Comparison of ENCODE assay signal across 11 cellular contexts in the genomic region with DNA sequence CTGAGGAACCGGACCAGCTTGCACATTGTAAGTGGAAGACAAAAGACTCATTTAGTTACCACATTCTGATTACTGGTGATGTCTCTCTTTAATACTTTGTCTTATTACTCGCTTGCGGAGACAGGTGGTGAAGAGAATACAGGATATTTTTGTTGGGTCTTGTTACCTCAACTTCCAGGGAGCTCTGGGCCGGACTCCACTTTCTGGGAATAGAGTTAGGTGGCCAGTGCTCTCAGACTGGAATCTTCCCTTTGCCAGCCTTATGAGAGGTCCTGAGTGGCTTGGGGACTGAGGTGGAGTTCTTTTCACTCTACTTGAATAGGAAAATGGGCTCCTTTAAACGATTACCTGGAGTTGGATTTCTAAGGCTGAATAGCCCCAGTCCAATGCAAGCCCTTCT. TPM values are rescaled to one million over a fixed set of nuclear protein-coding genes. Genes with fewer than 3 reads are reported as not detected.
DNase-seq lines count a peak whose midpoint lies in the region; ATAC-seq and TF ChIP-seq lines count a peak whose summit lies in the region.
"Had no signal": no experiment of that assay in that cellular context is flagged by ENCODE, and none has a peak within 500 bp of the region (broad histone marks: within the 10 kb centered on the region; RNA-seq: fewer than 3 reads in every experiment).

No MANE protein-coding gene starts in this region.

- H3K4me3 ChIP-seq in lung: no peak overlapping the region
- H3K4me3 ChIP-seq in tibial artery: peak overlapping the region in 1 of 2 donors; percentile 79
- H3K4me3 ChIP-seq in WERI-Rb-1 (ENCODE audit: low read depth, low read length): no peak overlapping the region

- H3K27ac ChIP-seq in lung (ENCODE audit: low read depth in 1 of 2, low read length in 1 of 2): peak overlapping the region; percentile 91 to 99
- H3K27ac ChIP-seq in tibial artery: peak overlapping the region; percentile 90 to 97
- no peak overlapping the region for H3K27ac ChIP-seq in WERI-Rb-1

- 77 to 78% methylated on average over 5 of the region's 5 CpGs for WGBS in lung, 2 donors

- H3K4me1 Mint-ChIP-seq in activated T-helper 17 cell treated with anti-CD3 and anti-CD28 coated beads, Interleukin-2, amount 50 U/mL, for 72 hours: peaks cover 29% of the 10 kb centered on the region

- H3K4me1 ChIP-seq in lung (ENCODE audit: control insufficient read depth in 2 of 2, insufficient read depth in 2 of 2, low read length in 2 of 2): peaks cover 10 to 24% of the 10 kb centered on the region in 2 donors
- peaks cover 6 to 18% (median 13%) of the 10 kb centered on the region in 4 donors for H3K4me1 ChIP-seq in tibial artery

- intact Hi-C loops in cardiac septum (cut with DNase I) (loop anchor here (5.0 kb wide), 1 partner anchor 339 kb away; no protein-coding TSS in a partner anchor), Right ventricle myocardium inferior (cut with DNase I) (loop anchor here (5.0 to 10.0 kb wide), 2 partner anchors 76 to 203 kb away; no protein-coding TSS in a partner anchor), tibial artery (cut with DNase I; ENCODE audit: low total_unique reads) (loop anchor here (5.0 to 10.0 kb wide), 2 partner anchors 44 to 187 kb away; no protein-coding TSS in a partner anchor)

- TF ChIP-seq CTCF in lung (IDR thresholded peaks at IDR 0.05; ENCODE audit: control extremely low read depth, extremely low read depth): no peak
- no peak for TF ChIP-seq CTCF in tibial artery (IDR thresholded peaks at IDR 0.05)
- TF ChIP-seq CTCF in WERI-Rb-1 (IDR thresholded peaks at IDR 0.05; ENCODE audit: low read depth, low read length): no peak

- H3K27me3 ChIP-seq in lung (ENCODE audit: control insufficient read depth, insufficient read depth) (no peaks in the 10 kb centered on the region), tibial artery (no peaks in the 10 kb centered on the region), WERI-Rb-1 (ENCODE audit: insufficient read depth, low read depth, severe bottlenecking) (no peaks in the 10 kb centered on the region)
- H3K27me3 ChIP-seq: ovary had no signal

- H3K9me3 Mint-ChIP-seq in activated T-helper 17 cell treated with anti-CD3 and anti-CD28 coated beads, Interleukin-2, amount 50 U/mL, for 72 hours: no peaks in the 10 kb centered on the region

- H3K36me3 ChIP-seq in lung (ENCODE audit: control insufficient read depth in 2 of 2, insufficient read depth in 2 of 2, low read length in 2 of 2): no peaks in the 10 kb centered on the region
- H3K36me3 ChIP-seq in tibial artery: no peaks in the 10 kb centered on the region
- no peaks in the 10 kb centered on the region for H3K36me3 ChIP-seq in WERI-Rb-1
- H3K36me3 ChIP-seq: ovary had no signal

- H3K27ac Mint-ChIP-seq in activated T-helper 17 cell treated with anti-CD3 and anti-CD28 coated beads, Interleukin-2, amount 50 U/mL, for 72 hours: peak overlapping the region; percentile 91

- H3K9me3 ChIP-seq in lung (ENCODE audit: control insufficient read depth in 2 of 2, insufficient read depth in 1 of 2, low read length in 1 of 2): peaks cover 0 to 2% of the 10 kb centered on the region in 2 donors
- no peaks in the 10 kb centered on the region for H3K9me3 ChIP-seq in tibial artery
- H3K9me3 ChIP-seq in WERI-Rb-1 (ENCODE audit: severe bottlenecking): peaks cover 2% of the 10 kb centered on the region
- H3K9me3 ChIP-seq: ovary had no signal

- H3K27me3 Mint-ChIP-seq in activated T-helper 17 cell treated with anti-CD3 and anti-CD28 coated beads, Interleukin-2, amount 50 U/mL, for 72 hours: no peaks in the 10 kb centered on the region

- ATAC-seq in Right ventricle myocardium inferior: no peak
- no peak for ATAC-seq in activated T-helper 17 cell treated with anti-CD3 and anti-CD28 coated beads, Interleukin-2, amount 50 U/mL, for 72 hours (replicated peaks)
- no peak for ATAC-seq in lung (ENCODE audit: insufficient read depth, low FRiP score)

- peak; percentile 7 for DNase-seq in cardiac septum (ENCODE audit: low spot score)
- DNase-seq in Right ventricle myocardium inferior (ENCODE audit: missing footprints): no peak
- DNase-seq in lung (ENCODE audit: low spot score): no peak
- DNase-seq in tibial artery: no peak
- DNase-seq in iPS-NIHi11 (ENCODE audit: low spot score): no peak
- DNase-seq in WERI-Rb-1: no peak
- no peak for DNase-seq in UCSD-AML1 (lab: John Stamatoyannopoulos, UW; ENCODE audit: unreplicated experiment)
- DNase-seq: hippocampal formation, NCI-H1105, ovary had no signal

- H3K36me3 Mint-ChIP-seq in activated T-helper 17 cell treated with anti-CD3 and anti-CD28 coated beads, Interleukin-2, amount 50 U/mL, for 72 hours (ENCODE audit: low read depth): no peaks in the 10 kb centered on the region

- H3K4me3 Mint-ChIP-seq in activated T-helper 17 cell treated with anti-CD3 and anti-CD28 coated beads, Interleukin-2, amount 50 U/mL, for 72 hours: peak overlapping the region; percentile 78

RNA-seq across cellular contexts. Expression of gene SPRY4, which starts 33.3 kb away (rescaled TPM):
- 20.6 TPM for total RNA-seq in cardiac septum
- 9.7 TPM for total RNA-seq in Right ventricle myocardium inferior
- 1 to 10 TPM in 1 of 2 donors, under 1 TPM in 1; 0.71 to 1.1 TPM for total RNA-seq in activated T-helper 17 cell treated with anti-CD3 and anti-CD28 coated beads, Interleukin-2, amount 50 U/mL, for 72 hours
- 10 to 100 TPM; 23.6 to 33.9 TPM for total RNA-seq in lung
- polyA plus RNA-seq in lung: 10 to 100 TPM; 16.7 to 22.7 TPM
